In genomic region chr11:41377709-41378394, GRCh38 we compare ENCODE assay signal across 31 cellular contexts.
A peak's percentile ranks its signal among the peaks of the same experiment; 100 is the strongest.
DNase-seq lines count a peak whose midpoint lies in the region; ATAC-seq, FAIRE-seq and TF ChIP-seq lines count a peak whose summit lies in the region.
"Had no signal": no experiment of that assay in that cellular context is flagged by ENCODE, and none has a peak within 500 bp of the region (broad histone marks: within the 10 kb centered on the region; RNA-seq: fewer than 3 reads in every experiment).

No MANE protein-coding gene starts in this region.

- H3K4me1 ChIP-seq in kidney (ENCODE audit: control insufficient read depth in 1 of 2, insufficient read depth in 1 of 2, low read depth in 1 of 2, low read length in 2 of 2) = peaks cover 2 to 5% of the 10 kb centered on the region in 2 donors
- H3K4me1 ChIP-seq: heart right ventricle, tibial artery had no signal

- no peaks in the 10 kb centered on the region for H3K36me3 ChIP-seq in kidney (ENCODE audit: control insufficient read depth in 1 of 2, insufficient read depth in 2 of 2, low read length in 2 of 2)
- H3K36me3 ChIP-seq: heart right ventricle, neutrophil, tibial artery had no signal

- DNase-seq in NCI-H82 (lab: John Stamatoyannopoulos, UW) (peak; percentile 16), NCI-H82 treated with DMSO at 0.1 percent for 48 hours (lab: John Stamatoyannopoulos, UW; ENCODE audit: unreplicated experiment) (no peak), kidney (no peak), neural crest cell (ENCODE audit: low read depth, low spot score) (no peak), G401 (ENCODE audit: low spot score) (no peak), caudate nucleus (lab: John Stamatoyannopoulos, UW) (no peak)
- no peak for DNase-seq in activated naive CD8-positive, alpha-beta T cell treated with anti-CD3 and anti-CD28 coated beads for 36 hours
- DNase-seq: 8988T; activated CD4-positive, CD25-positive, alpha-beta regulatory T cell; activated naive CD8-positive, alpha-beta T cell treated with anti-CD3 and anti-CD28 coated beads, Interleukin-2, amount 50 U/mL, for 24 hours; activated T-cell treated with anti-CD3 and anti-CD28 coated beads, Interleukin-2, amount 50 U/mL, for 4 hours; Calu3; cortex of kidney; DND-41; foreskin melanocyte; GM23248; heart right ventricle; left cardiac atrium; NCI-H1092 treated with DMSO at 0.1 percent for 48 hours; NCI-H1930; NCI-H510A treated with DMSO at 0.1 percent for 48 hours; NK-92 treated with Interleukin-12 subunit alpha and Interleukin-12 subunit beta, amount 100 ng/mL, for 24 hours; PC-3; SK-N-SH; stimulated activated CD4-positive, alpha-beta T cell treated with anti-CD3 and anti-CD28 coated beads, Interleukin-4, amount 100 ng/mL, for 24 hours; tibial artery had no signal

- ATAC-seq in HG03175 (IDR thresholded peaks at IDR 0.05; ENCODE audit: unreplicated experiment) = no peak
- ATAC-seq: activated naive CD8-positive, alpha-beta T cell treated with anti-CD3 and anti-CD28 coated beads, Interleukin-2, amount 50 U/mL, for 24 hours; activated T-cell treated with anti-CD3 and anti-CD28 coated beads, Interleukin-2, amount 50 U/mL, for 4 hours; heart right ventricle; left cardiac atrium; PC-3 had no signal

- H3K4me3 Mint-ChIP-seq in neural crest cell = no peak overlapping the region
- no peak overlapping the region for H3K4me3 Mint-ChIP-seq in activated naive CD8-positive, alpha-beta T cell treated with anti-CD3 and anti-CD28 coated beads for 36 hours
- H3K4me3 Mint-ChIP-seq: activated naive CD8-positive, alpha-beta T cell treated with anti-CD3 and anti-CD28 coated beads, Interleukin-2, amount 50 U/mL, for 24 hours; activated T-cell treated with anti-CD3 and anti-CD28 coated beads, Interleukin-2, amount 50 U/mL, for 4 hours; memory B cell had no signal

- peak overlapping the region; percentile 80 for H3K27ac Mint-ChIP-seq in neural crest cell (ENCODE audit: unreplicated experiment)
- H3K27ac Mint-ChIP-seq in activated naive CD8-positive, alpha-beta T cell treated with anti-CD3 and anti-CD28 coated beads for 36 hours = no peak overlapping the region
- H3K27ac Mint-ChIP-seq: activated naive CD8-positive, alpha-beta T cell treated with anti-CD3 and anti-CD28 coated beads, Interleukin-2, amount 50 U/mL, for 24 hours; memory B cell had no signal

- intact Hi-C loops in kidney (cut with DNase I) = no loop called here

- FAIRE-seq in kidney (lab: Jason Lieb, UNC) = peak; percentile 62
- FAIRE-seq: astrocyte, endometrium had no signal

- H3K36me3 Mint-ChIP-seq in neural crest cell (ENCODE audit: low read depth) = no peaks in the 10 kb centered on the region
- H3K36me3 Mint-ChIP-seq in activated naive CD8-positive, alpha-beta T cell treated with anti-CD3 and anti-CD28 coated beads for 36 hours = no peaks in the 10 kb centered on the region
- H3K36me3 Mint-ChIP-seq: memory B cell had no signal

- peaks cover 26% of the 10 kb centered on the region for H3K4me1 Mint-ChIP-seq in neural crest cell
- no peaks in the 10 kb centered on the region for H3K4me1 Mint-ChIP-seq in activated naive CD8-positive, alpha-beta T cell treated with anti-CD3 and anti-CD28 coated beads for 36 hours
- H3K4me1 Mint-ChIP-seq: activated naive CD8-positive, alpha-beta T cell treated with anti-CD3 and anti-CD28 coated beads, Interleukin-2, amount 50 U/mL, for 24 hours; memory B cell had no signal

- no peaks in the 10 kb centered on the region for H3K27me3 Mint-ChIP-seq in neural crest cell (ENCODE audit: low read depth)
- no peaks in the 10 kb centered on the region for H3K27me3 Mint-ChIP-seq in activated naive CD8-positive, alpha-beta T cell treated with anti-CD3 and anti-CD28 coated beads for 36 hours
- H3K27me3 Mint-ChIP-seq: activated naive CD8-positive, alpha-beta T cell treated with anti-CD3 and anti-CD28 coated beads, Interleukin-2, amount 50 U/mL, for 24 hours; memory B cell had no signal

- H3K27ac ChIP-seq in kidney (ENCODE audit: low read depth in 2 of 2, low read length in 2 of 2) (no peak overlapping the region), caudate nucleus (ENCODE audit: low read depth, low read length) (no peak overlapping the region)
- H3K27ac ChIP-seq: GM23248, heart right ventricle, neutrophil, tibial artery had no signal

- TF ChIP-seq CTCF in kidney (IDR thresholded peaks at IDR 0.05; ENCODE audit: borderline replicate concordance, extremely low read depth, insufficient read depth) (no peak), neural crest cell (conservative IDR thresholded peaks at IDR 0.05) (no peak)

- peak overlapping the region in 1 of 2 donors; percentile 6 for H3K4me3 ChIP-seq in kidney (ENCODE audit: low read length in 2 of 2)
- H3K4me3 ChIP-seq: GM23248, heart right ventricle, tibial artery had no signal

- no peak overlapping the region for H3K9ac ChIP-seq in kidney (ENCODE audit: low read length in 2 of 2)
- H3K9ac ChIP-seq: GM23248, SK-N-SH had no signal

- H3K9me3 Mint-ChIP-seq in neural crest cell = peaks cover 2% of the 10 kb centered on the region
- no peaks in the 10 kb centered on the region for H3K9me3 Mint-ChIP-seq in activated naive CD8-positive, alpha-beta T cell treated with anti-CD3 and anti-CD28 coated beads for 36 hours
- H3K9me3 Mint-ChIP-seq: activated naive CD8-positive, alpha-beta T cell treated with anti-CD3 and anti-CD28 coated beads, Interleukin-2, amount 50 U/mL, for 24 hours had no signal

- in situ Hi-C loops in G401 (cut with HindIII; ENCODE audit: low sequenced_read_pairs) = no loop called here

- H3K9me3 ChIP-seq in kidney (ENCODE audit: control insufficient read depth in 1 of 2, low read length in 2 of 2) = no peaks in the 10 kb centered on the region
- H3K9me3 ChIP-seq: heart right ventricle, neutrophil, SK-N-SH, tibial artery had no signal
